ENCODE assay signal across 8 cellular contexts in the genomic region with DNA sequence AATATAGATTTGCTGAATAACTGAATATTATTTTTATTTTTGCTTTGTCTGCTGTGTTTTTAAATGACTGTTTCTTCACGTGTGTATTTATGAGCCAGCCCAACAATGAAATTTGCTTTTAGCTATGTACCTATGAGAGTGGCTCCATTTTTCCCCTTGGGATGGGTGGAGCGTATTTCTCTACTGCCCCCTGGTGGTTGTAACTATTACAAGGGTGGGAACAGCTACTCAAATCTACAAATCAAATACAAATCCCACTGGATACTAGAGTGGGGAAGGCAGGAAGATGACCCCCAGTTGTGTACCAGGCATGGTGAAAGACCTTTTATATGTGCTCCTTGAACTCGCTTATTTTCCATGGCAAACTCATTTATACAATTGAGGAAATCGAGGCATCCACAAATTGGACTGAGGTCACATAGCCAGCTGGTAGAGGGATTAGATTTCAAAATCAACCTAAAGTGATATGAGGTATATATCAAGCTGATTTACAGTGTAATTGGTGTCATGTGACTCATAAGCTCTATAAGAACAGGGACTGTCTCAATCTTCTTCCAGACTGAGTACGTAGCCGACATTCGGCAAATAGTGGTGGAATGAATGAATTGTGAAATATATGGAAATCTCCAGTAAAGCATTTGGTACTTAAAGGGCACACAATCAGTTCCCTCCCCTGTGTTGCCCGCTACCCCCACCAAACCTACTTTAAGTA.
A peak's percentile ranks its signal among the peaks of the same experiment; 100 is the strongest.
DNase-seq lines count a peak whose midpoint lies in the region; ATAC-seq, FAIRE-seq and TF ChIP-seq lines count a peak whose summit lies in the region.

No MANE protein-coding gene starts in this region.

- H3K4me3 ChIP-seq in K562 (no peak overlapping the region), keratinocyte (ENCODE audit: control insufficient read depth in 2 of 3, extremely low read depth in 1 of 3, insufficient read depth in 2 of 3, low read depth in 1 of 3, low read length in 3 of 3) (no peak overlapping the region)

- H3K27me3 Mint-ChIP-seq in type B pancreatic cell: no peaks in the 10 kb centered on the region

- peak; percentile 81 for FAIRE-seq in K562 (lab: Jason Lieb, UNC)
- peak; percentile 74 for FAIRE-seq in keratinocyte (lab: Jason Lieb, UNC)

- dilution Hi-C loops in keratinocyte (cut with MboI; ENCODE audit: extremely low pct_ligation_motif_present, low sequenced_read_pairs): no loop called here

- H3K79me2 ChIP-seq in K562 (ENCODE audit: control insufficient read depth, insufficient read depth, low read length): no peaks in the 10 kb centered on the region
- H3K79me2 ChIP-seq in keratinocyte (ENCODE audit: control insufficient read depth, insufficient read depth, low read length): no peaks in the 10 kb centered on the region

- H3K9ac ChIP-seq in K562 (ENCODE audit: insufficient read depth in 1 of 2, low read depth in 2 of 2, low read length in 2 of 2) (no peak overlapping the region), keratinocyte (ENCODE audit: control insufficient read depth, extremely low read depth, insufficient read depth, low read length) (no peak overlapping the region)

- ATAC-seq in HG03432 (IDR thresholded peaks at IDR 0.05; ENCODE audit: unreplicated experiment): peak; percentile 75
- peak; percentile 93 for ATAC-seq in K562

- in situ Hi-C loops in K562 (cut with MboI): no loop called here

- no peak overlapping the region; the same call in 1 of the 2 replicates for H2AFZ ChIP-seq in K562 (ENCODE audit: low read depth, low read length)
- no peak overlapping the region for H2AFZ ChIP-seq in keratinocyte (ENCODE audit: control insufficient read depth, low read length)

- H3K4me2 ChIP-seq in K562 (ENCODE audit: insufficient read depth, low read length) (no peak overlapping the region), keratinocyte (ENCODE audit: control insufficient read depth, extremely low read depth, insufficient read depth, low read depth, low read length) (no peak overlapping the region)

- DNase-seq in DMS114 treated with DMSO at 0.1 percent for 48 hours (lab: John Stamatoyannopoulos, UW; ENCODE audit: unreplicated experiment) (peak; percentile 25), GM19240 (ENCODE audit: insufficient read length, low spot score) (peak; percentile 19), NCI-H446 treated with DMSO at 0.1 percent for 48 hours (lab: John Stamatoyannopoulos, UW) (peak; percentile 38), K562 (ENCODE audit: extremely low read depth in 1 of 4, low spot score in 3 of 4) (peak; percentile 65 to 71 (median 68)), keratinocyte (ENCODE audit: low read depth, low spot score) (no peak), type B pancreatic cell (ENCODE audit: extremely low spot score, unreplicated experiment) (no peak), OCI-M2 (lab: John Stamatoyannopoulos, UW; ENCODE audit: unreplicated experiment) (no peak)

- no peaks in the 10 kb centered on the region for H3K9me3 Mint-ChIP-seq in type B pancreatic cell

- H4K20me1 ChIP-seq in K562 (replicated peaks; ENCODE audit: control insufficient read depth, insufficient read depth, low read length) (no peaks in the 10 kb centered on the region), keratinocyte (ENCODE audit: control insufficient read depth, extremely low read depth, insufficient read depth, low read length) (no peaks in the 10 kb centered on the region)

- H3K4me1 Mint-ChIP-seq in type B pancreatic cell (ENCODE audit: unreplicated experiment): peaks cover 9% of the 10 kb centered on the region

- H3K36me3 Mint-ChIP-seq in type B pancreatic cell: no peaks in the 10 kb centered on the region

- H3K4me1 ChIP-seq in K562 (replicated peaks in 1 of 2; ENCODE audit: control insufficient read depth in 2 of 2, insufficient read depth in 2 of 2, low read length in 2 of 2): no peaks in the 10 kb centered on the region
- no peaks in the 10 kb centered on the region for H3K4me1 ChIP-seq in keratinocyte (ENCODE audit: control insufficient read depth, extremely low read depth, insufficient read depth, low read length)

- intact Hi-C loops in K562 (cut with micrococcal nuclease): loop anchor here (1.0 to 2.0 kb wide), 2 partner anchors 40 to 368 kb away; no protein-coding TSS in a partner anchor

- peak; percentile 68 to 74 (median 72) for TF ChIP-seq CTCF in K562 (IDR thresholded peaks at IDR 0.05 in 2 of 3, conservative IDR thresholded peaks at IDR 0.05 in 1 of 3; ENCODE audit: insufficient read depth in 2 of 3, low read depth in 1 of 3, low read length in 3 of 3)
- peak; percentile 64 to 75 (median 69) for TF ChIP-seq CTCF in keratinocyte (optimal IDR thresholded peaks at IDR 0.05 in 1 of 3, IDR thresholded peaks at IDR 0.05 in 1 of 3, conservative IDR thresholded peaks at IDR 0.05 in 1 of 3; ENCODE audit: extremely low read depth in 1 of 3, insufficient read depth in 2 of 3, low read length in 3 of 3)
- peak; percentile 89 for TF ChIP-seq CTCF in type B pancreatic cell (conservative IDR thresholded peaks at IDR 0.05)

- H3K4me3 Mint-ChIP-seq in type B pancreatic cell: no peak overlapping the region

- TF ChIP-seq POLR2A in K562 (conservative IDR thresholded peaks at IDR 0.05): no peak

- no peak overlapping the region for H3K27ac Mint-ChIP-seq in type B pancreatic cell

- H3K9me1 ChIP-seq in K562 (ENCODE audit: control insufficient read depth, insufficient read depth, low read length) (no peaks in the 10 kb centered on the region), keratinocyte (ENCODE audit: control insufficient read depth, extremely low read depth, insufficient read depth, low read length) (no peaks in the 10 kb centered on the region)

- H3K27ac ChIP-seq in K562 (ENCODE audit: extremely low read depth, low read depth, low read length): no peak overlapping the region
- no peak overlapping the region for H3K27ac ChIP-seq in keratinocyte (ENCODE audit: control insufficient read depth, insufficient read depth, low read length)

- no peaks in the 10 kb centered on the region for H3K36me3 ChIP-seq in K562 (ENCODE audit: control insufficient read depth, insufficient read depth, low read length)
- no peaks in the 10 kb centered on the region for H3K36me3 ChIP-seq in keratinocyte (ENCODE audit: control insufficient read depth in 2 of 2, extremely low read depth in 1 of 2, insufficient read depth in 2 of 2, low read length in 2 of 2)

- TF ChIP-seq EP300 in K562 (IDR thresholded peaks at IDR 0.05; ENCODE audit: low read length): no peak

- no TSS peak for BruUV-seq in K562 (replicated peaks; lab: Mats Ljungman, UMichigan)

- CTCF ChIA-PET in K562 (lab: Yijun Ruan, JAX; ENCODE audit: low intra/inter-chr PET ratio): interaction anchor here (2.2 to 3.9 kb wide), 2 partner anchors 40 to 368 kb away, joined by 9 to 21 read pairs; no protein-coding TSS in a partner anchor

- H3K9me3 ChIP-seq in K562 (replicated peaks; ENCODE audit: control insufficient read depth, insufficient read depth, low read depth, low read length) (no peaks in the 10 kb centered on the region), keratinocyte (ENCODE audit: control insufficient read depth, low read depth, low read length) (no peaks in the 10 kb centered on the region)

- POLR2A ChIA-PET in K562 (lab: Yijun Ruan, JAX): interaction anchor here (0.9 to 1.3 kb wide), 2 partner anchors 9 to 39 kb away, joined by 3 to 8 read pairs; no protein-coding TSS in a partner anchor

- 43% methylated on average over 8 of the region's 8 CpGs for WGBS in K562 (ENCODE audit: insufficient coverage, low coverage, missing lambda C conversion rate)

- H3K27me3 ChIP-seq in K562 (ENCODE audit: control insufficient read depth in 2 of 2, insufficient read depth in 2 of 2, low read length in 2 of 2): no peaks in the 10 kb centered on the region
- peaks cover 2% of the 10 kb centered on the region for H3K27me3 ChIP-seq in keratinocyte (ENCODE audit: control insufficient read depth, extremely low read depth, insufficient read depth, low read length)

- peak; percentile 68 to 87 for TF ChIP-seq RAD21 in K562 (CRISPR knock-in tag; conservative IDR thresholded peaks at IDR 0.05 in 1 of 2, IDR thresholded peaks at IDR 0.05 in 1 of 2)

TF ChIP-seq in K562, 482 proteins besides CTCF, POLR2A, EP300 and RAD21 (continues in another document):
- TF ChIP-seq MTF1 (CRISPR knock-in tag; IDR thresholded peaks at IDR 0.05; ENCODE audit: borderline replicate concordance) (no peak), WHSC1 (IDR thresholded peaks at IDR 0.05; ENCODE audit: low read length) (no peak)
- TF ChIP-seq, protein P1, sequence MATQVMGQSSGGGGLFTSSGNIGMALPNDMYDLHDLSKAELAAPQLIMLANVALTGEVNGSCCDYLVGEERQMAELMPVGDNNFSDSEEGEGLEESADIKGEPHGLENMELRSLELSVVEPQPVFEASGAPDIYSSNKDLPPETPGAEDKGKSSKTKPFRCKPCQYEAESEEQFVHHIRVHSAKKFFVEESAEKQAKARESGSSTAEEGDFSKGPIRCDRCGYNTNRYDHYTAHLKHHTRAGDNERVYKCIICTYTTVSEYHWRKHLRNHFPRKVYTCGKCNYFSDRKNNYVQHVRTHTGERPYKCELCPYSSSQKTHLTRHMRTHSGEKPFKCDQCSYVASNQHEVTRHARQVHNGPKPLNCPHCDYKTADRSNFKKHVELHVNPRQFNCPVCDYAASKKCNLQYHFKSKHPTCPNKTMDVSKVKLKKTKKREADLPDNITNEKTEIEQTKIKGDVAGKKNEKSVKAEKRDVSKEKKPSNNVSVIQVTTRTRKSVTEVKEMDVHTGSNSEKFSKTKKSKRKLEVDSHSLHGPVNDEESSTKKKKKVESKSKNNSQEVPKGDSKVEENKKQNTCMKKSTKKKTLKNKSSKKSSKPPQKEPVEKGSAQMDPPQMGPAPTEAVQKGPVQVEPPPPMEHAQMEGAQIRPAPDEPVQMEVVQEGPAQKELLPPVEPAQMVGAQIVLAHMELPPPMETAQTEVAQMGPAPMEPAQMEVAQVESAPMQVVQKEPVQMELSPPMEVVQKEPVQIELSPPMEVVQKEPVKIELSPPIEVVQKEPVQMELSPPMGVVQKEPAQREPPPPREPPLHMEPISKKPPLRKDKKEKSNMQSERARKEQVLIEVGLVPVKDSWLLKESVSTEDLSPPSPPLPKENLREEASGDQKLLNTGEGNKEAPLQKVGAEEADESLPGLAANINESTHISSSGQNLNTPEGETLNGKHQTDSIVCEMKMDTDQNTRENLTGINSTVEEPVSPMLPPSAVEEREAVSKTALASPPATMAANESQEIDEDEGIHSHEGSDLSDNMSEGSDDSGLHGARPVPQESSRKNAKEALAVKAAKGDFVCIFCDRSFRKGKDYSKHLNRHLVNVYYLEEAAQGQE (CRISPR knock-in tag; IDR thresholded peaks at IDR 0.05; ENCODE audit: low read depth): no peak
- TF ChIP-seq, protein P2, sequence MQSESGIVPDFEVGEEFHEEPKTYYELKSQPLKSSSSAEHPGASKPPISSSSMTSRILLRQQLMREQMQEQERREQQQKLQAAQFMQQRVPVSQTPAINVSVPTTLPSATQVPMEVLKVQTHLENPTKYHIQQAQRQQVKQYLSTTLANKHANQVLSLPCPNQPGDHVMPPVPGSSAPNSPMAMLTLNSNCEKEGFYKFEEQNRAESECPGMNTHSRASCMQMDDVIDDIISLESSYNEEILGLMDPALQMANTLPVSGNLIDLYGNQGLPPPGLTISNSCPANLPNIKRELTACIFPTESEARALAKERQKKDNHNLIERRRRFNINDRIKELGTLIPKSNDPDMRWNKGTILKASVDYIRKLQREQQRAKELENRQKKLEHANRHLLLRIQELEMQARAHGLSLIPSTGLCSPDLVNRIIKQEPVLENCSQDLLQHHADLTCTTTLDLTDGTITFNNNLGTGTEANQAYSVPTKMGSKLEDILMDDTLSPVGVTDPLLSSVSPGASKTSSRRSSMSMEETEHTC (IDR thresholded peaks at IDR 0.05): no peak

Comparison
In these comparisons a context has a peak if more than half of its experiments do, and no peak if none do; other contexts are left out.
1. DNase-seq: peak in DMS114 treated with DMSO at 0.1 percent for 48 hours (single experiment), GM19240 (single experiment), NCI-H446 treated with DMSO at 0.1 percent for 48 hours (single experiment) and K562 (4 of 4); none in keratinocyte (single experiment), type B pancreatic cell (single experiment) and OCI-M2 (single experiment).
2. Peak in every context shown above with its lines, with median percentiles within 50 percentile points of each other: CTCF ChIP-seq.